In the genomic region with DNA sequence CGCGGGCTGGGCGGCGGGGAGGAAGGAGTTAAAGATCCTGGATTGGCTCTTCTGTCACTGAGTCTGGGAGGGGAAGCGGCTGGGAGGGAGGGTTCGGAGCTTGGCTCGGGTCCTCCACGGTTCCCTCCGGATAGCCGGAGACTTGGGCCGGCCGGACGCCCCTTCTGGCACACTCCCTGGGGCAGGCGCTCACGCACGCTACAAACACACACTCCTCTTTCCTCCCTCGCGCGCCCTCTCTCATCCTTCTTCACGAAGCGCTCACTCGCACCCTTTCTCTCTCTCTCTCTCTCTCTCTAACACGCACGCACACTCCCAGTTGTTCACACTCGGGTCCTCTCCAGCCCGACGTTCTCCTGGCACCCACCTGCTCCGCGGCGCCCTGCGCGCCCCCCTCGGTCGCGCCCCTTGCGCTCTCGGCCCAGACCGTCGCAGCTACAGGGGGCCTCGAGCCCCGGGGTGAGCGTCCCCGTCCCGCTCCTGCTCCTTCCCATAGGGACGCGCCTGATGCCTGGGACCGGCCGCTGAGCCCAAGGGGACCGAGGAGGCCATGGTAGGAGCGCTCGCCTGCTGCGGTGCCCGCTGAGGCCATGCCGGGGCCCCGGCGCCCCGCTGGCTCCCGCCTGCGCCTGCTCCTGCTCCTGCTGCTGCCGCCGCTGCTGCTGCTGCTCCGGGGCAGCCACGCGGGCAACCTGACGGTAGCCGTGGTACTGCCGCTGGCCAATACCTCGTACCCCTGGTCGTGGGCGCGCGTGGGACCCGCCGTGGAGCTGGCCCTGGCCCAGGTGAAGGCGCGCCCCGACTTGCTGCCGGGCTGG, we compare ENCODE assay signal across 8 cellular contexts. TPM values are rescaled to one million over a fixed set of nuclear protein-coding genes. Genes with fewer than 3 reads are reported as not detected.
DNase-seq lines count a peak whose midpoint lies in the region; ATAC-seq and TF ChIP-seq lines count a peak whose summit lies in the region.

A gene (plus strand): TSS at position 170 of the 818 bp plus-strand sequence. CDS start 421 bp downstream, at position 591.

- DNase-seq in EL: peak; percentile 36
- no peak for DNase-seq in MM.1S
- no peak for DNase-seq in activated naive CD4-positive, alpha-beta T cell treated with anti-CD3 and anti-CD28 coated beads, Interleukin-2, amount 50 U/mL, for 72 hours (ENCODE audit: low spot score in 2 of 2)
- peak; percentile 35 to 64 for DNase-seq in cardiac muscle cell (ENCODE audit: low read depth in 1 of 2, low spot score in 1 of 2)
- no peak for DNase-seq in progenitor cell of endocrine pancreas (ENCODE audit: low spot score, unreplicated experiment)
- DNase-seq in NCI-H226: no peak
- DNase-seq in NK-92 (lab: John Stamatoyannopoulos, UW; ENCODE audit: unreplicated experiment): no peak

- H3K27ac ChIP-seq in MM.1S (ENCODE audit: low read length) (no peak within 1 kb of the TSS), cardiac muscle cell (no peak within 1 kb of the TSS)

- H3K4me1 Mint-ChIP-seq in progenitor cell of endocrine pancreas (ENCODE audit: low read depth): peaks cover 11% of the 10 kb centered on the region

- peaks cover 55% of the 10 kb centered on the region for H3K27me3 Mint-ChIP-seq in progenitor cell of endocrine pancreas

- no peaks in the 10 kb centered on the region for H3K79me2 ChIP-seq in MM.1S (ENCODE audit: low read length)

- no peaks in the 10 kb centered on the region for H3K9me3 ChIP-seq in MM.1S (replicated peaks; ENCODE audit: insufficient read depth, low read length)
- H3K9me3 ChIP-seq in cardiac muscle cell (ENCODE audit: low read depth): no peaks in the 10 kb centered on the region

- peak within 1 kb of the TSS; percentile 58 for H2AFZ ChIP-seq in MM.1S (ENCODE audit: low read length)

- no peaks in the 10 kb centered on the region for H4K20me1 ChIP-seq in MM.1S (ENCODE audit: insufficient read depth, low read length)

- H3K9ac ChIP-seq in MM.1S (ENCODE audit: low read length): no peak within 1 kb of the TSS

- ATAC-seq in activated naive CD4-positive, alpha-beta T cell treated with anti-CD3 and anti-CD28 coated beads, Interleukin-2, amount 50 U/mL, for 72 hours: peak; percentile 38 to 52
- ATAC-seq in HG02623 (IDR thresholded peaks at IDR 0.05; ENCODE audit: unreplicated experiment): no peak

- H3K4me2 ChIP-seq in MM.1S (ENCODE audit: low read depth, low read length): peak within 1 kb of the TSS; percentile 97

- no peaks in the 10 kb centered on the region for H3K9me3 Mint-ChIP-seq in activated naive CD4-positive, alpha-beta T cell treated with anti-CD3 and anti-CD28 coated beads, Interleukin-2, amount 50 U/mL, for 72 hours
- H3K9me3 Mint-ChIP-seq in progenitor cell of endocrine pancreas (ENCODE audit: low read depth): no peaks in the 10 kb centered on the region

- TF ChIP-seq CTCF in MM.1S (IDR thresholded peaks at IDR 0.05; ENCODE audit: low read length) (no peak), cardiac muscle cell (IDR thresholded peaks at IDR 0.05; ENCODE audit: low read depth, low read length) (no peak), progenitor cell of endocrine pancreas (IDR thresholded peaks at IDR 0.05; ENCODE audit: unreplicated experiment) (no peak)

- H3K4me3 ChIP-seq in MM.1S (ENCODE audit: low read length) (peak within 1 kb of the TSS; percentile 52), cardiac muscle cell (peak within 1 kb of the TSS; percentile 26)

- no peaks in the 10 kb centered on the region for H3F3A ChIP-seq in MM.1S (ENCODE audit: insufficient read depth, low read length)

- H3K4me3 Mint-ChIP-seq in progenitor cell of endocrine pancreas (ENCODE audit: low read depth): peak within 1 kb of the TSS; percentile 61

- H3K9me2 ChIP-seq in MM.1S (replicated peaks; ENCODE audit: insufficient read depth, low read length): no peaks in the 10 kb centered on the region

- H3K36me3 ChIP-seq in MM.1S (replicated peaks; ENCODE audit: insufficient read depth, low read length) (no peaks in the 10 kb centered on the region), cardiac muscle cell (no peaks in the 10 kb centered on the region)

- no peaks in the 10 kb centered on the region for H3K36me3 Mint-ChIP-seq in activated naive CD4-positive, alpha-beta T cell treated with anti-CD3 and anti-CD28 coated beads, Interleukin-2, amount 50 U/mL, for 72 hours
- no peaks in the 10 kb centered on the region for H3K36me3 Mint-ChIP-seq in progenitor cell of endocrine pancreas (ENCODE audit: insufficient read depth)

- peaks cover 56% of the 10 kb centered on the region for H3K27me3 ChIP-seq in MM.1S (replicated peaks; ENCODE audit: insufficient read depth, low read length)
- H3K27me3 ChIP-seq in cardiac muscle cell: peaks cover 43% of the 10 kb centered on the region

- no peak within 1 kb of the TSS for H3K27ac Mint-ChIP-seq in activated naive CD4-positive, alpha-beta T cell treated with anti-CD3 and anti-CD28 coated beads, Interleukin-2, amount 50 U/mL, for 72 hours
- H3K27ac Mint-ChIP-seq in progenitor cell of endocrine pancreas: peak within 1 kb of the TSS; percentile 34

- H3K4me1 ChIP-seq in MM.1S (ENCODE audit: low read length) (peaks cover 10% of the 10 kb centered on the region), cardiac muscle cell (ENCODE audit: low read depth) (peaks cover 2% of the 10 kb centered on the region)

RNA-seq across cellular contexts. Expression of the gene that starts here (rescaled TPM):
- not detected for total RNA-seq in activated naive CD4-positive, alpha-beta T cell treated with anti-CD3 and anti-CD28 coated beads, Interleukin-2, amount 50 U/mL, for 72 hours
- 1.1 and 1.4 TPM in 2 replicates for total RNA-seq in cardiac muscle cell
- polyA plus RNA-seq in cardiac muscle cell: 1.7 and 3.9 TPM in 2 replicates
- total RNA-seq in progenitor cell of endocrine pancreas: 0.41 and 0.51 TPM in 2 replicates

Comparison
In these comparisons a context has a peak if more than half of its experiments do, and no peak if none do; other contexts are left out.
1. Peak in ATAC-seq in activated naive CD4-positive, alpha-beta T cell treated with anti-CD3 and anti-CD28 coated beads, Interleukin-2, amount 50 U/mL, for 72 hours; RNA of the gene not detected or under 1 TPM.
2. DNase-seq: peak in EL (single experiment) and cardiac muscle cell (2 of 2); none in MM.1S (single experiment), activated naive CD4-positive, alpha-beta T cell treated with anti-CD3 and anti-CD28 coated beads, Interleukin-2, amount 50 U/mL, for 72 hours (0 of 2), progenitor cell of endocrine pancreas (single experiment), NCI-H226 (single experiment) and NK-92 (single experiment).